Comparison of ENCODE assay signal across 14 cellular contexts in the genomic region with DNA sequence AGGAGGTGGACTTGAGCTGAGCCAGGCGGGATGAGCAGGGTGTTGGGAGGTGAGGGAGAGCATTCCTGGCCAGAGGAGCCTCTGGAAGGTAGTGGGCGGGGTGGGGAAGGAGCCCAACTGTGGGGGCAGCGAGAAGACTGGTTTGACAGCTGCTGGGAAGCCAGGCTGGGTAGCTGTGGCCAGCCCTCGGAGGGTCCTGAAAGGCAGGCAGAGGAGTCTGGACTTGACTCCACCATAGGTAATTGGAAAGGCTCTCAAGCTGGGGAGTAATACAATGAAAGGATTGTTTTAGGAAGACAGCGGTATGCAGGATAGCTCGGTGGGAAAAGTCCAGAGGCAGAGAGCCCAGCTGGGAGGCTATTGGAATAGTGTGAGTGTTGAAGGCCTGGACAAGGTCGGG. TPM values are rescaled to one million over a fixed set of nuclear protein-coding genes. Genes with fewer than 3 reads are reported as not detected.
"Had no signal": no experiment of that assay in that cellular context is flagged by ENCODE, and none has a peak within 500 bp of the region (broad histone marks: within the 10 kb centered on the region; RNA-seq: fewer than 3 reads in every experiment).

No MANE protein-coding gene starts in this region.

- H3K4me2 ChIP-seq: hepatocyte had no signal

- DNase-seq: activated CD4-positive, alpha-beta T cell treated with anti-CD3 and anti-CD28 coated beads for 4 hours; activated CD8-positive, alpha-beta T cell treated with anti-CD3 and anti-CD28 coated beads for 36 hours; activated gamma-delta T cell; activated naive CD8-positive, alpha-beta T cell treated with anti-CD3 and anti-CD28 coated beads for 36 hours; activated T-cell treated with anti-CD3 and anti-CD28 coated beads, Interleukin-2, amount 50 U/mL, for 72 hours; amygdala; dorsolateral prefrontal cortex; stimulated activated CD4-positive, alpha-beta T cell treated with anti-CD3 and anti-CD28 coated beads, Interleukin-2, amount 100 ng/mL, for 24 hours; thyroid gland had no signal

- H3K27ac ChIP-seq: hepatocyte, thyroid gland had no signal

- H3K9me3 ChIP-seq: thyroid gland had no signal

- H3K4me3 ChIP-seq: dorsolateral prefrontal cortex, hepatocyte, thyroid gland had no signal

- H3K27me3 ChIP-seq: dorsolateral prefrontal cortex, hepatocyte, thyroid gland had no signal

- H3K36me3 ChIP-seq: thyroid gland had no signal

- ATAC-seq: activated CD8-positive, alpha-beta T cell treated with anti-CD3 and anti-CD28 coated beads for 36 hours; activated T-cell treated with anti-CD3 and anti-CD28 coated beads, Interleukin-2, amount 50 U/mL, for 72 hours; esophagus mucosa; left lobe of liver; natural killer cell treated with Interleukin-12 subunit alpha and Interleukin-12 subunit beta and Interleukin-15 and Interleukin-18, amount 100 ng/mL, for 72 hours had no signal

RNA-seq across cellular contexts. Expression of gene EPHB3, which starts 17.2 kb away (rescaled TPM):
- total RNA-seq: natural killer cell treated with Interleukin-12 subunit alpha and Interleukin-12 subunit beta and Interleukin-15 and Interleukin-18, amount 100 ng/mL, for 72 hours; pulmonary artery endothelial cell had no signal
